ENCODE assay signal across 16 cellular contexts in genomic region chr14:54805080-54805479, GRCh38.
DNase-seq lines count a peak whose midpoint lies in the region; ATAC-seq and TF ChIP-seq lines count a peak whose summit lies in the region.
"Had no signal": no experiment of that assay in that cellular context is flagged by ENCODE, and none has a peak within 500 bp of the region (broad histone marks: within the 10 kb centered on the region; RNA-seq: fewer than 3 reads in every experiment).

No MANE protein-coding gene starts in this region.

- H3K4me2 ChIP-seq in parathyroid adenoma (ENCODE audit: low read length): no peak overlapping the region

- H3K4me3 ChIP-seq in NT2/D1 (ENCODE audit: insufficient read length, low read depth): no peak overlapping the region
- no peak overlapping the region for H3K4me3 ChIP-seq in parathyroid adenoma (ENCODE audit: low read depth, low read length)
- H3K4me3 ChIP-seq: cardiac muscle cell, PC-9, upper lobe of left lung had no signal

- peaks cover 8% of the 10 kb centered on the region for H3K4me1 Mint-ChIP-seq in activated naive CD8-positive, alpha-beta T cell treated with anti-CD3 and anti-CD28 coated beads, Interleukin-2, amount 50 U/mL, for 24 hours

- H3K4me1 ChIP-seq in NT2/D1 (ENCODE audit: insufficient read depth, insufficient read length) (peaks cover 11% of the 10 kb centered on the region), parathyroid adenoma (peaks cover 12% of the 10 kb centered on the region)
- H3K4me1 ChIP-seq: SJCRH30 had no signal

- no peaks in the 10 kb centered on the region for H3K9me3 ChIP-seq in NT2/D1 (ENCODE audit: insufficient read depth, low read length)
- H3K9me3 ChIP-seq in parathyroid adenoma (ENCODE audit: control insufficient read depth, low read length): no peaks in the 10 kb centered on the region
- H3K9me3 ChIP-seq: BE2C, SJCRH30, upper lobe of left lung had no signal

- no peak overlapping the region for H3K27ac Mint-ChIP-seq in activated naive CD8-positive, alpha-beta T cell treated with anti-CD3 and anti-CD28 coated beads, Interleukin-2, amount 50 U/mL, for 24 hours
- H3K27ac Mint-ChIP-seq: nephron progenitor cell had no signal

- ATAC-seq in GM21423 (IDR thresholded peaks at IDR 0.05; ENCODE audit: unreplicated experiment) (no peak), HG02588 (IDR thresholded peaks at IDR 0.05; ENCODE audit: unreplicated experiment) (no peak)
- no peak for ATAC-seq in activated naive CD8-positive, alpha-beta T cell treated with anti-CD3 and anti-CD28 coated beads, Interleukin-2, amount 50 U/mL, for 24 hours

- no peak overlapping the region for H3K4me3 Mint-ChIP-seq in activated naive CD8-positive, alpha-beta T cell treated with anti-CD3 and anti-CD28 coated beads, Interleukin-2, amount 50 U/mL, for 24 hours
- H3K4me3 Mint-ChIP-seq: nephron progenitor cell had no signal

- DNase-seq in NCI-H2171 treated with DMSO at 0.1 percent for 48 hours (lab: John Stamatoyannopoulos, UW) (peak; percentile 57), NCI-H2171 (lab: John Stamatoyannopoulos, UW) (no peak), NT2/D1 (ENCODE audit: low read depth, low spot score) (no peak), fibroblast of peridontal ligament (ENCODE audit: extremely low read depth) (peak; percentile 42)
- no peak for DNase-seq in activated naive CD8-positive, alpha-beta T cell treated with anti-CD3 and anti-CD28 coated beads, Interleukin-2, amount 50 U/mL, for 24 hours
- DNase-seq: NCI-H774 had no signal

- H3K9ac ChIP-seq in NT2/D1 (ENCODE audit: insufficient read length, low read depth) (peak overlapping the region; percentile 11), parathyroid adenoma (no peak overlapping the region)

- H3K27me3 ChIP-seq in NT2/D1 (ENCODE audit: insufficient read depth, insufficient read length) (peaks cover 22% of the 10 kb centered on the region), parathyroid adenoma (ENCODE audit: control insufficient read depth, insufficient read depth, low read length) (no peaks in the 10 kb centered on the region)
- H3K27me3 ChIP-seq: BE2C, cardiac muscle cell, SJCRH30, upper lobe of left lung had no signal

- H3K36me3 ChIP-seq in NT2/D1 (ENCODE audit: insufficient read depth, insufficient read length, low read length): no peaks in the 10 kb centered on the region
- no peaks in the 10 kb centered on the region for H3K36me3 ChIP-seq in parathyroid adenoma (ENCODE audit: control insufficient read depth, insufficient read depth, low read length)
- H3K36me3 ChIP-seq: BE2C, cardiac muscle cell, SJCRH30, upper lobe of left lung had no signal

- peak overlapping the region; percentile 65 for H2AFZ ChIP-seq in parathyroid adenoma

- no peak overlapping the region for H3K27ac ChIP-seq in parathyroid adenoma
- H3K27ac ChIP-seq: cardiac muscle cell, epithelial cell of prostate, PC-9, SJCRH30, upper lobe of left lung had no signal

- no peaks in the 10 kb centered on the region for H3K9me3 Mint-ChIP-seq in activated naive CD8-positive, alpha-beta T cell treated with anti-CD3 and anti-CD28 coated beads, Interleukin-2, amount 50 U/mL, for 24 hours

- no peaks in the 10 kb centered on the region for H3K79me2 ChIP-seq in parathyroid adenoma

- no peak for TF ChIP-seq CTCF in parathyroid adenoma (IDR thresholded peaks at IDR 0.05)

- peaks cover 20% of the 10 kb centered on the region for H3K27me3 Mint-ChIP-seq in activated naive CD8-positive, alpha-beta T cell treated with anti-CD3 and anti-CD28 coated beads, Interleukin-2, amount 50 U/mL, for 24 hours

- H3K36me3 Mint-ChIP-seq in activated naive CD8-positive, alpha-beta T cell treated with anti-CD3 and anti-CD28 coated beads, Interleukin-2, amount 50 U/mL, for 24 hours (ENCODE audit: low read depth): no peaks in the 10 kb centered on the region

Comparison
In these comparisons a context has a peak if more than half of its experiments do, and no peak if none do; other contexts are left out.
1. DNase-seq: peak in NCI-H2171 treated with DMSO at 0.1 percent for 48 hours (single experiment) and fibroblast of peridontal ligament (single experiment); none in NCI-H2171 (single experiment), NT2/D1 (single experiment) and activated naive CD8-positive, alpha-beta T cell treated with anti-CD3 and anti-CD28 coated beads, Interleukin-2, amount 50 U/mL, for 24 hours (single experiment).